24 cellular contexts compared by ENCODE assay signal in genomic region chr3:42649006-42649405, GRCh38. TPM values are rescaled to one million over a fixed set of nuclear protein-coding genes. Genes with fewer than 3 reads are reported as not detected.
A peak's percentile ranks its signal among the peaks of the same experiment; 100 is the strongest.
DNase-seq lines count a peak whose midpoint lies in the region; ATAC-seq and TF ChIP-seq lines count a peak whose summit lies in the region.
"Had no signal": no experiment of that assay in that cellular context is flagged by ENCODE, and none has a peak within 500 bp of the region (broad histone marks: within the 10 kb centered on the region; RNA-seq: fewer than 3 reads in every experiment).

No MANE protein-coding gene starts in this region.

- H3K36me3 ChIP-seq in gastrocnemius medialis (peaks cover 0 to 34% of the 10 kb centered on the region in 2 donors), Peyer's patch (peaks cover 0 to 46% (median 0%) of the 10 kb centered on the region in 3 donors)
- H3K36me3 ChIP-seq: uterus had no signal

- H3K27me3 ChIP-seq in dorsolateral prefrontal cortex (no peaks in the 10 kb centered on the region), gastrocnemius medialis (no peaks in the 10 kb centered on the region), Peyer's patch (no peaks in the 10 kb centered on the region)
- H3K27me3 ChIP-seq: uterus had no signal

- no peaks in the 10 kb centered on the region for H3K9me3 ChIP-seq in gastrocnemius medialis
- H3K9me3 ChIP-seq in Peyer's patch: no peaks in the 10 kb centered on the region
- H3K9me3 ChIP-seq: spleen, uterus had no signal

- TF ChIP-seq POLR2A in gastrocnemius medialis (IDR thresholded peaks at IDR 0.05): no peak
- no peak for TF ChIP-seq POLR2A in Peyer's patch (IDR thresholded peaks at IDR 0.05)

- in situ Hi-C loops in G401 (cut with HindIII; ENCODE audit: low sequenced_read_pairs): no loop called here
- in situ Hi-C loops in gastrocnemius medialis (cut with MboI; ENCODE audit: low sequenced_read_pairs in 4 of 4): no loop called here

- H3K36me3 Mint-ChIP-seq in activated CD4-positive, alpha-beta T cell treated with anti-CD3 and anti-CD28 coated beads for 36 hours (ENCODE audit: low read depth): peaks cover 20% of the 10 kb centered on the region
- H3K36me3 Mint-ChIP-seq in HFFc6 (ENCODE audit: low read depth): peaks cover 34% of the 10 kb centered on the region; the same call in 1 of the 2 replicates
- H3K36me3 Mint-ChIP-seq in osteocyte (ENCODE audit: unreplicated experiment): peaks cover 23% of the 10 kb centered on the region

- H3K4me1 Mint-ChIP-seq in activated CD4-positive, alpha-beta T cell treated with anti-CD3 and anti-CD28 coated beads for 36 hours: peaks cover 14% of the 10 kb centered on the region
- H3K4me1 Mint-ChIP-seq in HFFc6 (ENCODE audit: low read depth) (peaks cover 62% of the 10 kb centered on the region), osteocyte (ENCODE audit: unreplicated experiment) (peaks cover 40% of the 10 kb centered on the region)

- peak overlapping the region in 56 of 59 donors; percentile 6 to 99 (median 84) for H3K27ac ChIP-seq in dorsolateral prefrontal cortex
- peak overlapping the region in 1 of 4 donors; percentile 11 for H3K27ac ChIP-seq in gastrocnemius medialis
- H3K27ac ChIP-seq in Peyer's patch: no peak overlapping the region
- H3K27ac ChIP-seq: 22Rv1, uterus had no signal

- CTCF ChIA-PET in activated CD4-positive, alpha-beta T cell treated with anti-CD3 and anti-CD28 coated beads for 36 hours (lab: Charles Lee): interaction anchor here (0.9 to 1.2 kb wide), 2 partner anchors 12 to 147 kb away, joined by 3 to 4 read pairs; partner anchors contain the start of gene VIPR1

- H3K27me3 Mint-ChIP-seq in activated CD4-positive, alpha-beta T cell treated with anti-CD3 and anti-CD28 coated beads for 36 hours: peaks cover 2% of the 10 kb centered on the region
- H3K27me3 Mint-ChIP-seq in HFFc6 (ENCODE audit: insufficient read depth) (no peaks in the 10 kb centered on the region; the same call in 1 of the 2 replicates), osteocyte (ENCODE audit: unreplicated experiment) (no peaks in the 10 kb centered on the region)

- TF ChIP-seq CTCF in HFFc6 (IDR thresholded peaks at IDR 0.05) (no peak), dorsolateral prefrontal cortex (IDR thresholded peaks at IDR 0.05 in 54 of 56, conservative IDR thresholded peaks at IDR 0.05 in 2 of 56; ENCODE audit: low read depth in 1 of 56, partially characterized antibody in 56 of 56) (no peak), osteocyte (IDR thresholded peaks at IDR 0.05) (no peak), gastrocnemius medialis (IDR thresholded peaks at IDR 0.05 in 4 of 5, conservative IDR thresholded peaks at IDR 0.05 in 1 of 5) (no peak), Peyer's patch (IDR thresholded peaks at IDR 0.05) (no peak)

- DNase-seq in activated CD4-positive, alpha-beta T cell treated with anti-CD3 and anti-CD28 coated beads for 36 hours: no peak
- DNase-seq in activated CD4-positive, alpha-beta T cell treated with anti-CD3 and anti-CD28 coated beads, Interleukin-2, amount 50 U/mL, for 48 hours: no peak
- DNase-seq in HFFc6 (no peak), dorsolateral prefrontal cortex (no peak), osteocyte (ENCODE audit: extremely low spot score, unreplicated experiment) (no peak), G401 (ENCODE audit: low spot score) (no peak), gastrocnemius medialis (no peak), Peyer's patch (no peak)
- DNase-seq: activated CD4-positive, alpha-beta T cell treated with anti-CD3 and anti-CD28 coated beads for 48 hours; activated CD8-positive, alpha-beta memory T cell treated with anti-CD3 and anti-CD28 coated beads, Interleukin-2, amount 10 ng/mL, durations not matched to agents 7 days and 5 days; AML-193; Calu3; erythroblast; kidney glomerular epithelial cell; mesendoderm; NCI-H524 treated with DMSO at 0.1 percent for 48 hours; spleen; stimulated activated CD4-positive, alpha-beta T cell treated with anti-CD3 and anti-CD28 coated beads, Interleukin-4, amount 100 ng/mL, for 24 hours; SW 1271; uterus had no signal

- peaks cover 20 to 21% of the 10 kb centered on the region in 2 donors for H3K4me1 ChIP-seq in gastrocnemius medialis
- peaks cover 5 to 27% (median 11%) of the 10 kb centered on the region in 4 donors for H3K4me1 ChIP-seq in Peyer's patch

- H3K27ac Mint-ChIP-seq in activated CD4-positive, alpha-beta T cell treated with anti-CD3 and anti-CD28 coated beads for 36 hours: peak overlapping the region; percentile 13
- peak overlapping the region; percentile 51; the same call in 1 of the 2 replicates for H3K27ac Mint-ChIP-seq in HFFc6
- H3K27ac Mint-ChIP-seq in osteocyte (ENCODE audit: unreplicated experiment): peak overlapping the region; percentile 29

- no peak for ATAC-seq in activated CD4-positive, alpha-beta T cell treated with anti-CD3 and anti-CD28 coated beads for 36 hours
- ATAC-seq in gastrocnemius medialis: no peak
- ATAC-seq: activated CD8-positive, alpha-beta memory T cell treated with anti-CD3 and anti-CD28 coated beads, Interleukin-2, amount 10 ng/mL, durations not matched to agents 7 days and 5 days had no signal

- POLR2A ChIA-PET in activated CD4-positive, alpha-beta T cell treated with anti-CD3 and anti-CD28 coated beads for 36 hours (lab: Charles Lee): no interaction called here

- no peak overlapping the region for H3K4me3 Mint-ChIP-seq in activated CD4-positive, alpha-beta T cell treated with anti-CD3 and anti-CD28 coated beads for 36 hours
- H3K4me3 Mint-ChIP-seq in HFFc6 (no peak overlapping the region), osteocyte (ENCODE audit: unreplicated experiment) (no peak overlapping the region)
- H3K4me3 Mint-ChIP-seq: activated CD8-positive, alpha-beta memory T cell treated with anti-CD3 and anti-CD28 coated beads, Interleukin-2, amount 10 ng/mL, durations not matched to agents 7 days and 5 days had no signal

- peak overlapping the region in 3 of 59 donors; percentile 3 to 23 (median 6) for H3K4me3 ChIP-seq in dorsolateral prefrontal cortex
- no peak overlapping the region for H3K4me3 ChIP-seq in gastrocnemius medialis
- H3K4me3 ChIP-seq in Peyer's patch: no peak overlapping the region
- H3K4me3 ChIP-seq: spleen, uterus had no signal

- intact Hi-C loops in activated CD4-positive, alpha-beta T cell treated with anti-CD3 and anti-CD28 coated beads for 36 hours (cut with DNase I, micrococcal nuclease): no loop called here
- intact Hi-C loops in dorsolateral prefrontal cortex (cut with DNase I) (no loop called here), gastrocnemius medialis (cut with DNase I; ENCODE audit: low total_unique reads) (loop anchor here (2.0 kb wide), 1 partner anchor 56 kb away; no protein-coding TSS in a partner anchor)

- H3K9me3 Mint-ChIP-seq in activated CD4-positive, alpha-beta T cell treated with anti-CD3 and anti-CD28 coated beads for 36 hours (ENCODE audit: low read depth): no peaks in the 10 kb centered on the region
- H3K9me3 Mint-ChIP-seq in HFFc6 (no peaks in the 10 kb centered on the region), osteocyte (ENCODE audit: unreplicated experiment) (no peaks in the 10 kb centered on the region)

RNA-seq across cellular contexts. Expression of gene ZBTB47, which starts 4.5 kb away (rescaled TPM):
- under 1 TPM; 0.60 to 0.62 TPM for total RNA-seq in activated CD4-positive, alpha-beta T cell treated with anti-CD3 and anti-CD28 coated beads for 36 hours
- total RNA-seq in HFFc6 (2021; fragmentation: NEBNext Ultra II Directional; extraction: Animal tissue kit (Norgen Biotek cat#: 25700)): 10 to 100 TPM; 26.3 to 35.7 (median 29.3) TPM
- total RNA-seq in dorsolateral prefrontal cortex (100 to 1,000 TPM in 3 of 120 experiments, 10 to 100 TPM in 117; 45.2 to 122 (median 62.1) TPM), osteocyte (26.7 and 29.2 TPM in 2 replicates), gastrocnemius medialis (100 to 1,000 TPM; 141 to 256 (median 167) TPM), Peyer's patch (10 to 100 TPM in 3 of 4 donors, 1 to 10 TPM in 1; 5.3 to 30.5 (median 14.7) TPM)
- total RNA-seq in G401 (2014; rRNA removed; shearing (Covaris generic)): 12.7 and 16.1 TPM in 2 replicates

RNA-seq across cellular contexts. Expression of gene KLHL40, which starts 36.3 kb away (rescaled TPM):
- not detected for total RNA-seq in activated CD4-positive, alpha-beta T cell treated with anti-CD3 and anti-CD28 coated beads for 36 hours
- not detected for total RNA-seq in HFFc6 (2021; fragmentation: NEBNext Ultra II Directional; extraction: Animal tissue kit (Norgen Biotek cat#: 25700))
- under 1 TPM in 16 of 120 experiments, not detected in 104; 0.16 to 0.51 (median 0.24) TPM for total RNA-seq in dorsolateral prefrontal cortex
- total RNA-seq in osteocyte: not detected in 2 replicates
- not detected in 2 replicates for total RNA-seq in G401 (2014; rRNA removed; shearing (Covaris generic))
- 100 to 1,000 TPM; 197 to 682 (median 397) TPM for total RNA-seq in gastrocnemius medialis
- total RNA-seq in Peyer's patch: not detected
- total RNA-seq: activated CD8-positive, alpha-beta memory T cell treated with anti-CD3 and anti-CD28 coated beads, Interleukin-2, amount 10 ng/mL, durations not matched to agents 7 days and 5 days; Calu3; renal cortical epithelial cell; RPMI7951; spleen; uterus had no signal

RNA-seq across cellular contexts. Expression of gene NKTR, which starts 48.5 kb away (rescaled TPM):
- total RNA-seq in activated CD4-positive, alpha-beta T cell treated with anti-CD3 and anti-CD28 coated beads for 36 hours: 10 to 100 TPM; 50.8 to 59.2 TPM
- total RNA-seq in HFFc6 (2021; fragmentation: NEBNext Ultra II Directional; extraction: Animal tissue kit (Norgen Biotek cat#: 25700)): 10 to 100 TPM; 27.8 to 32.7 (median 30.9) TPM
- total RNA-seq in dorsolateral prefrontal cortex: 100 to 1,000 TPM in 79 of 120 experiments, 10 to 100 TPM in 41; 64.0 to 154 (median 107) TPM
- total RNA-seq in osteocyte: 65.4 and 73.7 TPM in 2 replicates
- 9.5 and 23.6 TPM in 2 replicates for total RNA-seq in G401 (2014; rRNA removed; shearing (Covaris generic))
- total RNA-seq in gastrocnemius medialis: 10 to 100 TPM; 10.0 to 56.6 (median 13.6) TPM
- total RNA-seq in Peyer's patch: 100 to 1,000 TPM; 118 to 386 (median 187) TPM

RNA-seq across cellular contexts. Expression of gene HHATL, which starts 53.6 kb away (rescaled TPM):
- total RNA-seq in activated CD4-positive, alpha-beta T cell treated with anti-CD3 and anti-CD28 coated beads for 36 hours: not detected
- not detected for total RNA-seq in HFFc6 (2021; fragmentation: NEBNext Ultra II Directional; extraction: Animal tissue kit (Norgen Biotek cat#: 25700))
- total RNA-seq in dorsolateral prefrontal cortex (100 to 1,000 TPM in 90 of 120 experiments, 10 to 100 TPM in 30; 39.4 to 400 (median 145) TPM), osteocyte (not detected in 2 replicates), gastrocnemius medialis (100 to 1,000 TPM in 2 of 4 donors, 10 to 100 TPM in 2; 78.0 to 309 (median 164) TPM), Peyer's patch (1 to 10 TPM in 1 of 4 donors, not detected in 3; 3.4 TPM)
- total RNA-seq in G401 (2014; rRNA removed; shearing (Covaris generic)): not detected in 2 replicates
- total RNA-seq: activated CD8-positive, alpha-beta memory T cell treated with anti-CD3 and anti-CD28 coated beads, Interleukin-2, amount 10 ng/mL, durations not matched to agents 7 days and 5 days; Calu3; frontal cortex; renal cortical epithelial cell; RPMI7951; spleen had no signal

RNA-seq across cellular contexts. Expression of gene SS18L2, which starts 58.3 kb away (rescaled TPM):
- 10 to 100 TPM; 42.0 to 54.5 TPM for total RNA-seq in activated CD4-positive, alpha-beta T cell treated with anti-CD3 and anti-CD28 coated beads for 36 hours
- total RNA-seq in HFFc6 (2021; fragmentation: NEBNext Ultra II Directional; extraction: Animal tissue kit (Norgen Biotek cat#: 25700)): 10 to 100 TPM; 18.9 to 23.2 (median 20.9) TPM
- total RNA-seq in dorsolateral prefrontal cortex (10 to 100 TPM; 13.0 to 41.1 (median 28.2) TPM), osteocyte (16.5 and 17.2 TPM in 2 replicates), gastrocnemius medialis (10 to 100 TPM; 12.0 to 30.0 (median 15.5) TPM), Peyer's patch (10 to 100 TPM; 15.6 to 25.6 (median 20.3) TPM)
- 41.1 and 45.8 TPM in 2 replicates for total RNA-seq in G401 (2014; rRNA removed; shearing (Covaris generic))

Comparison
In these comparisons a context has a peak if more than half of its experiments do, and no peak if none do; other contexts are left out.
1. H3K27ac ChIP-seq: peak in dorsolateral prefrontal cortex (56 of 59); none in Peyer's patch (0 of 4).
2. RNA of gene KLHL40, which starts 36.3 kb away (total RNA-seq): 197 to 682 TPM in gastrocnemius medialis; 0.16 to 0.51 TPM in dorsolateral prefrontal cortex, not detected in activated CD4-positive, alpha-beta T cell treated with anti-CD3 and anti-CD28 coated beads for 36 hours, not detected in HFFc6, not detected in osteocyte, not detected in G401 and not detected in Peyer's patch; every median in the first group is over 100 times any median in the second.
3. Peak in every context shown above with its lines, with median percentiles within 50 percentile points of each other: H3K27ac Mint-ChIP-seq.